In genomic region chr10:88934900-88935672, GRCh38 we compare ENCODE assay signal across 8 cellular contexts. TPM values are rescaled to one million over a fixed set of nuclear protein-coding genes. Genes with fewer than 3 reads are reported as not detected.
A peak's percentile ranks its signal among the peaks of the same experiment; 100 is the strongest.
DNase-seq lines count a peak whose midpoint lies in the region; ATAC-seq and TF ChIP-seq lines count a peak whose summit lies in the region.

No MANE protein-coding gene starts in this region.

- peak; percentile 86 for TF ChIP-seq CTCF in GM12873 (IDR thresholded peaks at IDR 0.05; ENCODE audit: insufficient read depth, low read depth, low read length, missing control alignments)
- peak; percentile 83 for TF ChIP-seq CTCF in endodermal cell (conservative IDR thresholded peaks at IDR 0.05)

- peaks cover 21% of the 10 kb centered on the region for H3K27me3 ChIP-seq in endodermal cell (ENCODE audit: control insufficient read depth, insufficient read depth, low read length, poor library complexity, severe bottlenecking)

- peak overlapping the region; percentile 76 for H3K27ac Mint-ChIP-seq in activated CD8-positive, alpha-beta memory T cell treated with anti-CD3 and anti-CD28 coated beads, Interleukin-2, amount 10 ng/mL, durations not matched to agents 7 days and 5 days
- peak overlapping the region; percentile 13 for H3K27ac Mint-ChIP-seq in endodermal cell

- peak; percentile 81 for ATAC-seq in activated CD8-positive, alpha-beta memory T cell treated with anti-CD3 and anti-CD28 coated beads, Interleukin-2, amount 10 ng/mL, durations not matched to agents 7 days and 5 days
- no peak for ATAC-seq in GM19328 (IDR thresholded peaks at IDR 0.05; ENCODE audit: unreplicated experiment)

- DNase-seq in HPDE6-E6E7 (ENCODE audit: extremely low spot score): peak; percentile 48
- DNase-seq in NOMO-1 (lab: John Stamatoyannopoulos, UW; ENCODE audit: unreplicated experiment in 2 of 2): peak; percentile 54 to 71
- peak; percentile 87 for DNase-seq in activated CD8-positive, alpha-beta memory T cell treated with anti-CD3 and anti-CD28 coated beads, Interleukin-2, amount 10 ng/mL, durations not matched to agents 7 days and 5 days
- peak; percentile 84 for DNase-seq in endodermal cell
- peak; percentile 75 for DNase-seq in middle frontal gyrus (ENCODE audit: extremely low spot score, low spot score)
- peak; percentile 30 to 38 for DNase-seq in stimulated activated CD8-positive, alpha-beta memory T cell treated with anti-CD3 and anti-CD28 coated beads, Interleukin-2, amount 100 ng/mL, for 1 hour (ENCODE audit: low read depth in 2 of 2)

- peaks cover 19% of the 10 kb centered on the region for H3K36me3 Mint-ChIP-seq in activated CD8-positive, alpha-beta memory T cell treated with anti-CD3 and anti-CD28 coated beads, Interleukin-2, amount 10 ng/mL, durations not matched to agents 7 days and 5 days
- H3K36me3 Mint-ChIP-seq in endodermal cell (ENCODE audit: low read depth): no peaks in the 10 kb centered on the region

- peaks cover 14% of the 10 kb centered on the region for H3K4me1 Mint-ChIP-seq in activated CD8-positive, alpha-beta memory T cell treated with anti-CD3 and anti-CD28 coated beads, Interleukin-2, amount 10 ng/mL, durations not matched to agents 7 days and 5 days
- H3K4me1 Mint-ChIP-seq in endodermal cell: peaks cover 7% of the 10 kb centered on the region

- no peak overlapping the region for H3K4me3 ChIP-seq in endodermal cell (ENCODE audit: low read length)

- no peaks in the 10 kb centered on the region for H3K4me1 ChIP-seq in endodermal cell (ENCODE audit: control insufficient read depth, insufficient read depth, low read length)

- no peaks in the 10 kb centered on the region for H3K27me3 Mint-ChIP-seq in activated CD8-positive, alpha-beta memory T cell treated with anti-CD3 and anti-CD28 coated beads, Interleukin-2, amount 10 ng/mL, durations not matched to agents 7 days and 5 days
- peaks cover 16% of the 10 kb centered on the region for H3K27me3 Mint-ChIP-seq in endodermal cell (ENCODE audit: insufficient read depth)

- no peaks in the 10 kb centered on the region for H3K9me3 ChIP-seq in endodermal cell (ENCODE audit: control insufficient read depth, low read length)

- no peaks in the 10 kb centered on the region for H3K36me3 ChIP-seq in endodermal cell (ENCODE audit: control insufficient read depth, insufficient read depth, low read length)

- H3K9me3 Mint-ChIP-seq in activated CD8-positive, alpha-beta memory T cell treated with anti-CD3 and anti-CD28 coated beads, Interleukin-2, amount 10 ng/mL, durations not matched to agents 7 days and 5 days (ENCODE audit: low read depth): no peaks in the 10 kb centered on the region
- H3K9me3 Mint-ChIP-seq in endodermal cell: no peaks in the 10 kb centered on the region

- 61 to 66% methylated on average over 16 to 17 of the region's 17 CpGs for WGBS in endodermal cell (ENCODE audit: insufficient coverage in 1 of 2, insufficient read length in 1 of 2), 2 experiments

- H3K4me3 Mint-ChIP-seq in activated CD8-positive, alpha-beta memory T cell treated with anti-CD3 and anti-CD28 coated beads, Interleukin-2, amount 10 ng/mL, durations not matched to agents 7 days and 5 days: no peak overlapping the region
- no peak overlapping the region for H3K4me3 Mint-ChIP-seq in endodermal cell

- H3K9ac ChIP-seq in endodermal cell (ENCODE audit: extremely low read depth, low read length, poor library complexity, severe bottlenecking): no peak overlapping the region

- H3K27ac ChIP-seq in endodermal cell (ENCODE audit: low read depth, low read length): no peak overlapping the region

- CTCF ChIA-PET in activated CD8-positive, alpha-beta memory T cell treated with anti-CD3 and anti-CD28 coated beads, Interleukin-2, amount 10 ng/mL, durations not matched to agents 7 days and 5 days (lab: Charles Lee): interaction anchor here (0.7 to 10.5 kb wide), 53 partner anchors 9 to 352 kb away, joined by 3 to 219 read pairs (median 4); partner anchors contain the start of genes CH25H, FAS, RNLS and STAMBPL1

RNA-seq across cellular contexts. Expression of gene ACTA2, which starts 17.5 kb away (rescaled TPM):
- total RNA-seq in activated CD8-positive, alpha-beta memory T cell treated with anti-CD3 and anti-CD28 coated beads, Interleukin-2, amount 10 ng/mL, durations not matched to agents 7 days and 5 days: 10 to 100 TPM; 28.2 to 34.5 TPM
- not detected for total RNA-seq in endodermal cell
- 86.0 TPM for polyA plus RNA-seq in endodermal cell (2013, experiment 1 of 2)
- polyA plus RNA-seq in endodermal cell (2013, experiment 2 of 2): 99.5 TPM

RNA-seq across cellular contexts. Expression of gene STAMBPL1, which starts 55.0 kb away (rescaled TPM):
- total RNA-seq in activated CD8-positive, alpha-beta memory T cell treated with anti-CD3 and anti-CD28 coated beads, Interleukin-2, amount 10 ng/mL, durations not matched to agents 7 days and 5 days: 10 to 100 TPM; 29.2 to 53.0 TPM
- 1 to 10 TPM; 1.2 to 4.1 TPM for total RNA-seq in endodermal cell
- polyA plus RNA-seq in endodermal cell (2013, experiment 1 of 2): 2.1 TPM
- polyA plus RNA-seq in endodermal cell (2013, experiment 2 of 2): 2.0 TPM

RNA-seq across cellular contexts. Expression of gene FAS, which starts 55.5 kb away (rescaled TPM):
- total RNA-seq in activated CD8-positive, alpha-beta memory T cell treated with anti-CD3 and anti-CD28 coated beads, Interleukin-2, amount 10 ng/mL, durations not matched to agents 7 days and 5 days: 10 to 100 TPM; 73.7 to 75.4 TPM
- total RNA-seq in endodermal cell: under 1 TPM in 1 of 2 donors, not detected in 1; 0.95 TPM
- polyA plus RNA-seq in endodermal cell (2013, experiment 1 of 2): 6.3 TPM
- 6.9 TPM for polyA plus RNA-seq in endodermal cell (2013, experiment 2 of 2)

Comparison
In these comparisons a context has a peak if more than half of its experiments do, and no peak if none do; other contexts are left out.
1. DNase-seq: peak in every context shown above with its lines; median percentile 87 in activated CD8-positive, alpha-beta memory T cell treated with anti-CD3 and anti-CD28 coated beads, Interleukin-2, amount 10 ng/mL, durations not matched to agents 7 days and 5 days; 84 in endodermal cell; 75 in middle frontal gyrus; 62 in NOMO-1; 48 in HPDE6-E6E7; 34 in stimulated activated CD8-positive, alpha-beta memory T cell treated with anti-CD3 and anti-CD28 coated beads, Interleukin-2, amount 100 ng/mL, for 1 hour.
2. RNA of gene ACTA2, which starts 17.5 kb away (total RNA-seq): 28.2 to 34.5 TPM in activated CD8-positive, alpha-beta memory T cell treated with anti-CD3 and anti-CD28 coated beads, Interleukin-2, amount 10 ng/mL, durations not matched to agents 7 days and 5 days; not detected in endodermal cell; every median in the first group is over 10 times any median in the second.
3. RNA of gene STAMBPL1, which starts 55.0 kb away (total RNA-seq): 29.2 to 53.0 TPM in activated CD8-positive, alpha-beta memory T cell treated with anti-CD3 and anti-CD28 coated beads, Interleukin-2, amount 10 ng/mL, durations not matched to agents 7 days and 5 days; 1.2 to 4.1 TPM in endodermal cell; every median in the first group is over 4 times any median in the second.
4. RNA of gene FAS, which starts 55.5 kb away (total RNA-seq): 73.7 to 75.4 TPM in activated CD8-positive, alpha-beta memory T cell treated with anti-CD3 and anti-CD28 coated beads, Interleukin-2, amount 10 ng/mL, durations not matched to agents 7 days and 5 days; 0.95 TPM in endodermal cell; every median in the first group is over 10 times any median in the second.